1 cellular context compared by ENCODE assay signal in the genomic region with DNA sequence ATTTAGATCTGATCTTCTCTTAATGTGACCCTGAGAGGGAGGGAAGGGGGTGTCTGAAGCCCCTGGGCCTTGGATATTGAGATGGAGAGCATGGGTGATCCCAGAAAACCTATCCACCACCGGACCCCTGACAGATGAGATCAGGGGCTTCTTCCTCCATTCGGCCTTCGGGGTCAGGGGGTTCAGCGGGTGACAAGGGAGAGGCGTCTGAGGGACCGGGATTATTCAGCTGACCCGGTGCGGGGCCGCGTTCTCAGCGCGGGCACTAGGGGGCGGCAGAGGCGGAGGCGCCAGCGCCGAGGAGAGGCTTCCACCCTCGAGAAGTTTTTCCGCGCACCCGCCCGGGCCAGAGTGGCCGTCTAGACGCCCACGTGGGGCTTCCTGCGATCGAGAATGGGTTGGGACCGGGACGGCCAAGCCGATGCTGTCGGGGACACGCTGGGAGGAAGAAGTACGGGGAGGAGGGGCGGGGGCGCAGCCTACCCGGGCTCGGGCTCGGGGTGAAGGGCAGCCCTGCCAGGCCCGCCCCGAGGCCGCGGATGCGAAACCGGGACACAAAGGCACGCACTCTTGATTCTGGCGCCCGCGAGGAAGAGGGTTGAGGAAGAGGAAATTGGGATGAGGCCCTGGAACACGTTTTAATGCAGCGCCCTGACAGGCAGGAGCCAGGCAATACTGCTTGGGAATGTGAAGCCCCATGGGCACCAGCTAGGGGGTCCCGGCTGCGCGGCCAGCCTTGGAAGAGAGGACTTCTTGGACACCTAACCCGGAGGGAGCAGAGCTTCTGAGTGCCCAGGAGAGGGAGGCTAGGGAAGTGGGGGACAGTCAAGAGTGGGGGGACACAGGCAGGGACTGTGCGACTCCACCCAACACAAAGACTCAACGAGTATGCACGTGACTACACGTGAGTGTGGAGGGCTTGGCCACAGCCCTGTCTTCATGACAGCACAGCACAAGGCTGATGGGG.
TF ChIP-seq lines count a peak whose summit lies in the region.

No MANE protein-coding gene starts in this region.

TF ChIP-seq in K562, 482 proteins besides CTCF, POLR2A, EP300 and RAD21 (continues in another document):
- TF ChIP-seq ZNF263 (CRISPR knock-in tag; IDR thresholded peaks at IDR 0.05; ENCODE audit: borderline replicate concordance) (0 out of 2 replicates have a peak, but pooled peaks have one; percentile 14), ZNF197 (CRISPR knock-in tag; IDR thresholded peaks at IDR 0.05; ENCODE audit: low read depth) (no peak), NEUROD1 (IDR thresholded peaks at IDR 0.05; ENCODE audit: borderline replicate concordance, low read depth, low read length, partially characterized antibody) (peak; percentile 33), LEF1 (IDR thresholded peaks at IDR 0.05) (0 out of 2 replicates have a peak, but pooled peaks have one; percentile 31), ZNF175 (CRISPR knock-in tag; IDR thresholded peaks at IDR 0.05; ENCODE audit: low read depth) (0 out of 2 replicates have a peak, but pooled peaks have one; percentile 26), ZNF165 (CRISPR knock-in tag; IDR thresholded peaks at IDR 0.05; ENCODE audit: borderline replicate concordance) (no peak), ZSCAN29 (IDR thresholded peaks at IDR 0.05) (peak; percentile 64; the same call in 1 of the 2 replicates), HMG20B (CRISPR knock-in tag; IDR thresholded peaks at IDR 0.05) (no peak), NRF1 (conservative IDR thresholded peaks at IDR 0.05 in 1 of 2, IDR thresholded peaks at IDR 0.05 in 1 of 2) (peak; percentile 64 to 69), SRF (CRISPR knock-in tag; IDR thresholded peaks at IDR 0.05) (peak in 1 of 2 experiments; percentile 74; a peak in 1 of 4 replicates), PHF20 (IDR thresholded peaks at IDR 0.05; ENCODE audit: partially characterized antibody) (no peak), C11orf30 (IDR thresholded peaks at IDR 0.05; ENCODE audit: low read depth) (no peak), XRCC4 (IDR thresholded peaks at IDR 0.05; ENCODE audit: extremely low read depth, insufficient read depth, insufficient read length) (no peak), MCM2 (IDR thresholded peaks at IDR 0.05; ENCODE audit: low read depth) (no peak), RNF2 (IDR thresholded peaks at IDR 0.05) (no peak), HNRNPH1 (optimal IDR thresholded peaks at IDR 0.05; ENCODE audit: low read depth, low read length) (no peak), ZNF253 (CRISPR knock-in tag; conservative IDR thresholded peaks at IDR 0.05) (no peak), XRCC5 (IDR thresholded peaks at IDR 0.05; ENCODE audit: low read depth, low read length) (peak; percentile 83; the same call in 1 of the 2 replicates), CCNT2 (IDR thresholded peaks at IDR 0.05; ENCODE audit: borderline replicate concordance, extremely low read depth, insufficient read length, low read depth, low read length) (no peak), ZKSCAN1 (IDR thresholded peaks at IDR 0.05; ENCODE audit: low read depth, low read length) (0 out of 2 replicates have a peak, but pooled peaks have one; percentile 34), CEBPG (CRISPR knock-in tag; IDR thresholded peaks at IDR 0.05) (no peak), CEBPG (tag; conservative IDR thresholded peaks at IDR 0.05 in 1 of 2, IDR thresholded peaks at IDR 0.05 in 1 of 2) (no peak), MAZ (CRISPR knock-in tag; conservative IDR thresholded peaks at IDR 0.05 in 1 of 2, IDR thresholded peaks at IDR 0.05 in 1 of 2) (peak; percentile 76 to 85; a peak in 3 of 4 replicates), HLTF (IDR thresholded peaks at IDR 0.05) (no peak), ELF1 (tag; IDR thresholded peaks at IDR 0.05) (no peak), ZFP36 (IDR thresholded peaks at IDR 0.05; ENCODE audit: low read depth, low read length, partially characterized antibody) (no peak), ZBTB7A (IDR thresholded peaks at IDR 0.05; ENCODE audit: borderline replicate concordance, control insufficient read depth, low read depth, low read length) (0 out of 2 replicates have a peak, but pooled peaks have one; percentile 29), MYC (IDR thresholded peaks at IDR 0.05; ENCODE audit: low read depth, low read length) (peak; percentile 70), MYC (CRISPR knock-in tag; IDR thresholded peaks at IDR 0.05; ENCODE audit: borderline replicate concordance, low read depth) (no peak), MBD2 (IDR thresholded peaks at IDR 0.05; ENCODE audit: borderline replicate concordance, low read depth) (peak; percentile 14; the same call in 1 of the 2 replicates), PRMT5 (CRISPR knock-in tag; IDR thresholded peaks at IDR 0.05) (no peak), RCOR1 (IDR thresholded peaks at IDR 0.05; ENCODE audit: borderline replicate concordance in 1 of 2, low read depth in 2 of 2, low read length in 2 of 2) (peak in 1 of 2 experiments; percentile 52; a peak in 2 of 4 replicates), L3MBTL2 (IDR thresholded peaks at IDR 0.05) (peak; percentile 85), YBX1 (IDR thresholded peaks at IDR 0.05) (no peak), CAMTA2 (CRISPR knock-in tag; conservative IDR thresholded peaks at IDR 0.05) (no peak), ZNF77 (CRISPR knock-in tag; IDR thresholded peaks at IDR 0.05) (no peak), RAD51 (IDR thresholded peaks at IDR 0.05; ENCODE audit: borderline replicate concordance, low read depth) (peak; percentile 12; the same call in 1 of the 2 replicates), GATAD2A (IDR thresholded peaks at IDR 0.05) (peak; percentile 25; the same call in 1 of the 2 replicates), DMBX1 (CRISPR knock-in tag; IDR thresholded peaks at IDR 0.05; ENCODE audit: borderline replicate concordance) (no peak), FOXA3 (CRISPR knock-in tag; conservative IDR thresholded peaks at IDR 0.05 in 1 of 2, IDR thresholded peaks at IDR 0.05 in 1 of 2) (no peak)
- TF ChIP-seq, protein P1, sequence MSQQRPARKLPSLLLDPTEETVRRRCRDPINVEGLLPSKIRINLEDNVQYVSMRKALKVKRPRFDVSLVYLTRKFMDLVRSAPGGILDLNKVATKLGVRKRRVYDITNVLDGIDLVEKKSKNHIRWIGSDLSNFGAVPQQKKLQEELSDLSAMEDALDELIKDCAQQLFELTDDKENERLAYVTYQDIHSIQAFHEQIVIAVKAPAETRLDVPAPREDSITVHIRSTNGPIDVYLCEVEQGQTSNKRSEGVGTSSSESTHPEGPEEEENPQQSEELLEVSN (IDR thresholded peaks at IDR 0.05; ENCODE audit: borderline replicate concordance in 1 of 2, extremely low read depth in 1 of 2, insufficient read depth in 1 of 2, insufficient read length in 1 of 2, low read depth in 1 of 2, low read length in 1 of 2, poor library complexity in 1 of 2, severe bottlenecking in 1 of 2), result peak; percentile 57 to 85
- TF ChIP-seq, protein P2, sequence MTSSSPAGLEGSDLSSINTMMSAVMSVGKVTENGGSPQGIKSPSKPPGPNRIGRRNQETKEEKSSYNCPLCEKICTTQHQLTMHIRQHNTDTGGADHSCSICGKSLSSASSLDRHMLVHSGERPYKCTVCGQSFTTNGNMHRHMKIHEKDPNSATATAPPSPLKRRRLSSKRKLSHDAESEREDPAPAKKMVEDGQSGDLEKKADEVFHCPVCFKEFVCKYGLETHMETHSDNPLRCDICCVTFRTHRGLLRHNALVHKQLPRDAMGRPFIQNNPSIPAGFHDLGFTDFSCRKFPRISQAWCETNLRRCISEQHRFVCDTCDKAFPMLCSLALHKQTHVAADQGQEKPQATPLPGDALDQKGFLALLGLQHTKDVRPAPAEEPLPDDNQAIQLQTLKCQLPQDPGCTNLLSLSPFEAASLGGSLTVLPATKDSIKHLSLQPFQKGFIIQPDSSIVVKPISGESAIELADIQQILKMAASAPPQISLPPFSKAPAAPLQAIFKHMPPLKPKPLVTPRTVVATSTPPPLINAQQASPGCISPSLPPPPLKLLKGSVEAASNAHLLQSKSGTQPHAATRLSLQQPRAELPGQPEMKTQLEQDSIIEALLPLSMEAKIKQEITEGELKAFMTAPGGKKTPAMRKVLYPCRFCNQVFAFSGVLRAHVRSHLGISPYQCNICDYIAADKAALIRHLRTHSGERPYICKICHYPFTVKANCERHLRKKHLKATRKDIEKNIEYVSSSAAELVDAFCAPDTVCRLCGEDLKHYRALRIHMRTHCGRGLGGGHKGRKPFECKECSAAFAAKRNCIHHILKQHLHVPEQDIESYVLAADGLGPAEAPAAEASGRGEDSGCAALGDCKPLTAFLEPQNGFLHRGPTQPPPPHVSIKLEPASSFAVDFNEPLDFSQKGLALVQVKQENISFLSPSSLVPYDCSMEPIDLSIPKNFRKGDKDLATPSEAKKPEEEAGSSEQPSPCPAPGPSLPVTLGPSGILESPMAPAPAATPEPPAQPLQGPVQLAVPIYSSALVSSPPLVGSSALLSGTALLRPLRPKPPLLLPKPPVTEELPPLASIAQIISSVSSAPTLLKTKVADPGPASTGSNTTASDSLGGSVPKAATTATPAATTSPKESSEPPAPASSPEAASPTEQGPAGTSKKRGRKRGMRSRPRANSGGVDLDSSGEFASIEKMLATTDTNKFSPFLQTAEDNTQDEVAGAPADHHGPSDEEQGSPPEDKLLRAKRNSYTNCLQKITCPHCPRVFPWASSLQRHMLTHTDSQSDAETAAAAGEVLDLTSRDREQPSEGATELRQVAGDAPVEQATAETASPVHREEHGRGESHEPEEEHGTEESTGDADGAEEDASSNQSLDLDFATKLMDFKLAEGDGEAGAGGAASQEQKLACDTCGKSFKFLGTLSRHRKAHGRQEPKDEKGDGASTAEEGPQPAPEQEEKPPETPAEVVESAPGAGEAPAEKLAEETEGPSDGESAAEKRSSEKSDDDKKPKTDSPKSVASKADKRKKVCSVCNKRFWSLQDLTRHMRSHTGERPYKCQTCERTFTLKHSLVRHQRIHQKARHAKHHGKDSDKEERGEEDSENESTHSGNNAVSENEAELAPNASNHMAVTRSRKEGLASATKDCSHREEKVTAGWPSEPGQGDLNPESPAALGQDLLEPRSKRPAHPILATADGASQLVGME (CRISPR knock-in tag; IDR thresholded peaks at IDR 0.05), result no peak
- TF ChIP-seq, protein P3, sequence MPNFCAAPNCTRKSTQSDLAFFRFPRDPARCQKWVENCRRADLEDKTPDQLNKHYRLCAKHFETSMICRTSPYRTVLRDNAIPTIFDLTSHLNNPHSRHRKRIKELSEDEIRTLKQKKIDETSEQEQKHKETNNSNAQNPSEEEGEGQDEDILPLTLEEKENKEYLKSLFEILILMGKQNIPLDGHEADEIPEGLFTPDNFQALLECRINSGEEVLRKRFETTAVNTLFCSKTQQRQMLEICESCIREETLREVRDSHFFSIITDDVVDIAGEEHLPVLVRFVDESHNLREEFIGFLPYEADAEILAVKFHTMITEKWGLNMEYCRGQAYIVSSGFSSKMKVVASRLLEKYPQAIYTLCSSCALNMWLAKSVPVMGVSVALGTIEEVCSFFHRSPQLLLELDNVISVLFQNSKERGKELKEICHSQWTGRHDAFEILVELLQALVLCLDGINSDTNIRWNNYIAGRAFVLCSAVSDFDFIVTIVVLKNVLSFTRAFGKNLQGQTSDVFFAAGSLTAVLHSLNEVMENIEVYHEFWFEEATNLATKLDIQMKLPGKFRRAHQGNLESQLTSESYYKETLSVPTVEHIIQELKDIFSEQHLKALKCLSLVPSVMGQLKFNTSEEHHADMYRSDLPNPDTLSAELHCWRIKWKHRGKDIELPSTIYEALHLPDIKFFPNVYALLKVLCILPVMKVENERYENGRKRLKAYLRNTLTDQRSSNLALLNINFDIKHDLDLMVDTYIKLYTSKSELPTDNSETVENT (CRISPR knock-in tag; IDR thresholded peaks at IDR 0.05), result 0 out of 2 replicates have a peak, but pooled peaks have one; percentile 22
- TF ChIP-seq, protein P4, sequence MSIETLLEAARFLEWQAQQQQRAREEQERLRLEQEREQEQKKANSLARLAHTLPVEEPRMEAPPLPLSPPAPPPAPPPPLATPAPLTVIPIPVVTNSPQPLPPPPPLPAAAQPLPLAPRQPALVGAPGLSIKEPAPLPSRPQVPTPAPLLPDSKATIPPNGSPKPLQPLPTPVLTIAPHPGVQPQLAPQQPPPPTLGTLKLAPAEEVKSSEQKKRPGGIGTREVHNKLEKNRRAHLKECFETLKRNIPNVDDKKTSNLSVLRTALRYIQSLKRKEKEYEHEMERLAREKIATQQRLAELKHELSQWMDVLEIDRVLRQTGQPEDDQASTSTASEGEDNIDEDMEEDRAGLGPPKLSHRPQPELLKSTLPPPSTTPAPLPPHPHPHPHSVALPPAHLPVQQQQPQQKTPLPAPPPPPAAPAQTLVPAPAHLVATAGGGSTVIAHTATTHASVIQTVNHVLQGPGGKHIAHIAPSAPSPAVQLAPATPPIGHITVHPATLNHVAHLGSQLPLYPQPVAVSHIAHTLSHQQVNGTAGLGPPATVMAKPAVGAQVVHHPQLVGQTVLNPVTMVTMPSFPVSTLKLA (conservative IDR thresholded peaks at IDR 0.05), result peak in 1 of 2 experiments; percentile 62; a peak in 3 of 4 replicates
- TF ChIP-seq, protein P5, sequence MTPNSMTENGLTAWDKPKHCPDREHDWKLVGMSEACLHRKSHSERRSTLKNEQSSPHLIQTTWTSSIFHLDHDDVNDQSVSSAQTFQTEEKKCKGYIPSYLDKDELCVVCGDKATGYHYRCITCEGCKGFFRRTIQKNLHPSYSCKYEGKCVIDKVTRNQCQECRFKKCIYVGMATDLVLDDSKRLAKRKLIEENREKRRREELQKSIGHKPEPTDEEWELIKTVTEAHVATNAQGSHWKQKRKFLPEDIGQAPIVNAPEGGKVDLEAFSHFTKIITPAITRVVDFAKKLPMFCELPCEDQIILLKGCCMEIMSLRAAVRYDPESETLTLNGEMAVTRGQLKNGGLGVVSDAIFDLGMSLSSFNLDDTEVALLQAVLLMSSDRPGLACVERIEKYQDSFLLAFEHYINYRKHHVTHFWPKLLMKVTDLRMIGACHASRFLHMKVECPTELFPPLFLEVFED (CRISPR knock-in tag; conservative IDR thresholded peaks at IDR 0.05), result no peak
- TF ChIP-seq, protein P6, sequence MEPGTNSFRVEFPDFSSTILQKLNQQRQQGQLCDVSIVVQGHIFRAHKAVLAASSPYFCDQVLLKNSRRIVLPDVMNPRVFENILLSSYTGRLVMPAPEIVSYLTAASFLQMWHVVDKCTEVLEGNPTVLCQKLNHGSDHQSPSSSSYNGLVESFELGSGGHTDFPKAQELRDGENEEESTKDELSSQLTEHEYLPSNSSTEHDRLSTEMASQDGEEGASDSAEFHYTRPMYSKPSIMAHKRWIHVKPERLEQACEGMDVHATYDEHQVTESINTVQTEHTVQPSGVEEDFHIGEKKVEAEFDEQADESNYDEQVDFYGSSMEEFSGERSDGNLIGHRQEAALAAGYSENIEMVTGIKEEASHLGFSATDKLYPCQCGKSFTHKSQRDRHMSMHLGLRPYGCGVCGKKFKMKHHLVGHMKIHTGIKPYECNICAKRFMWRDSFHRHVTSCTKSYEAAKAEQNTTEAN (CRISPR knock-in tag; IDR thresholded peaks at IDR 0.05), result no peak
- TF ChIP-seq, protein P7, sequence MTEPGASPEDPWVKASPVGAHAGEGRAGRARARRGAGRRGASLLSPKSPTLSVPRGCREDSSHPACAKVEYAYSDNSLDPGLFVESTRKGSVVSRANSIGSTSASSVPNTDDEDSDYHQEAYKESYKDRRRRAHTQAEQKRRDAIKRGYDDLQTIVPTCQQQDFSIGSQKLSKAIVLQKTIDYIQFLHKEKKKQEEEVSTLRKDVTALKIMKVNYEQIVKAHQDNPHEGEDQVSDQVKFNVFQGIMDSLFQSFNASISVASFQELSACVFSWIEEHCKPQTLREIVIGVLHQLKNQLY (CRISPR knock-in tag; conservative IDR thresholded peaks at IDR 0.05), result no peak
- TF ChIP-seq, protein P8, sequence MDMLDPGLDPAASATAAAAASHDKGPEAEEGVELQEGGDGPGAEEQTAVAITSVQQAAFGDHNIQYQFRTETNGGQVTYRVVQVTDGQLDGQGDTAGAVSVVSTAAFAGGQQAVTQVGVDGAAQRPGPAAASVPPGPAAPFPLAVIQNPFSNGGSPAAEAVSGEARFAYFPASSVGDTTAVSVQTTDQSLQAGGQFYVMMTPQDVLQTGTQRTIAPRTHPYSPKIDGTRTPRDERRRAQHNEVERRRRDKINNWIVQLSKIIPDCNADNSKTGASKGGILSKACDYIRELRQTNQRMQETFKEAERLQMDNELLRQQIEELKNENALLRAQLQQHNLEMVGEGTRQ (CRISPR knock-in tag; IDR thresholded peaks at IDR 0.05), result peak; percentile 63
